10 cellular contexts compared by ENCODE assay signal in genomic region chr4:6471303-6472007, GRCh38. TPM values are rescaled to one million over a fixed set of nuclear protein-coding genes. Genes with fewer than 3 reads are reported as not detected.
DNase-seq lines count a peak whose midpoint lies in the region; ATAC-seq and TF ChIP-seq lines count a peak whose summit lies in the region.
"Had no signal": no experiment of that assay in that cellular context is flagged by ENCODE, and none has a peak within 500 bp of the region (broad histone marks: within the 10 kb centered on the region; RNA-seq: fewer than 3 reads in every experiment).

No MANE protein-coding gene starts in this region.

- in situ Hi-C loops in IMR-90 (cut with MboI; ENCODE audit: low sequenced_read_pairs), result no loop called here

- TF ChIP-seq CTCF in C4-2B (conservative IDR thresholded peaks at IDR 0.05) (no peak), IMR-90 (conservative IDR thresholded peaks at IDR 0.05; ENCODE audit: low read depth, low read length) (no peak), esophagus muscularis mucosa (IDR thresholded peaks at IDR 0.05) (no peak), parathyroid adenoma (IDR thresholded peaks at IDR 0.05) (no peak)

- no peak overlapping the region for H3K14ac ChIP-seq in IMR-90 (replicated peaks; ENCODE audit: low read depth, low read length)

- CTCF ChIA-PET in IMR-90 (lab: Yijun Ruan, JAX), result no interaction called here

- no peak overlapping the region for H2BK5ac ChIP-seq in IMR-90 (ENCODE audit: low read depth, low read length, poor library complexity, severe bottlenecking)

- H3K9ac ChIP-seq in IMR-90 (ENCODE audit: low read depth, low read length) (no peak overlapping the region), parathyroid adenoma (no peak overlapping the region)

- POLR2A ChIA-PET in IMR-90 (lab: Charles Lee; ENCODE audit: unreplicated experiment), result no interaction called here

- H4K5ac ChIP-seq in IMR-90 (ENCODE audit: low read depth, low read length), result no peak overlapping the region

- no peak overlapping the region for H2AK5ac ChIP-seq in IMR-90 (ENCODE audit: low read depth, low read length)

- DNase-seq in IMR-90 (no peak), esophagus muscularis mucosa (ENCODE audit: extremely low spot score) (peak; percentile 60), SKM-1 (lab: John Stamatoyannopoulos, UW; ENCODE audit: unreplicated experiment) (no peak), NCI-H1694 treated with DMSO at 0.1 percent for 48 hours (lab: John Stamatoyannopoulos, UW) (no peak), DMS153 treated with DMSO at 0.1 percent for 48 hours (lab: John Stamatoyannopoulos, UW; ENCODE audit: unreplicated experiment) (no peak)
- DNase-seq: NCI-H2227 treated with DMSO at 0.1 percent for 48 hours had no signal

- no peaks in the 10 kb centered on the region for H3K9me1 ChIP-seq in IMR-90 (ENCODE audit: insufficient read depth, low read length)

- H3K79me1 ChIP-seq in IMR-90 (ENCODE audit: low read depth in 1 of 2, low read length in 2 of 2), result no peaks in the 10 kb centered on the region

- intact Hi-C loops in IMR-90 (cut with micrococcal nuclease) (no loop called here), esophagus muscularis mucosa (cut with DNase I) (no loop called here)

- no peak overlapping the region for H3K4ac ChIP-seq in IMR-90 (ENCODE audit: low read depth, low read length)

- peak overlapping the region; percentile 68 for H3K27ac ChIP-seq in C4-2B
- no peak overlapping the region for H3K27ac ChIP-seq in IMR-90 (ENCODE audit: insufficient read depth, low read length)
- H3K27ac ChIP-seq in esophagus muscularis mucosa (replicated peaks in 1 of 4), result peak overlapping the region in 1 of 4 donors; percentile 19
- no peak overlapping the region for H3K27ac ChIP-seq in parathyroid adenoma

- dilution Hi-C loops in IMR-90 (cut with HindIII; ENCODE audit: low sequenced_read_pairs, unreplicated experiment), result no loop called here

- H4K8ac ChIP-seq in IMR-90 (ENCODE audit: low read depth in 2 of 2, low read length in 2 of 2), result no peak overlapping the region

- H2BK120ac ChIP-seq in IMR-90 (ENCODE audit: low read depth, low read length), result no peak overlapping the region

- no peak for TF ChIP-seq RAD21 in IMR-90 (IDR thresholded peaks at IDR 0.05; ENCODE audit: low read length)

- no peak overlapping the region for H2BK15ac ChIP-seq in IMR-90 (ENCODE audit: low read depth, low read length)

- H4K91ac ChIP-seq in IMR-90 (ENCODE audit: insufficient read depth, low read depth, low read length), result no peak overlapping the region

- no peak overlapping the region for H2BK20ac ChIP-seq in IMR-90 (ENCODE audit: low read depth, low read length)

- H3K4me3 ChIP-seq in IMR-90 (ENCODE audit: insufficient read depth, low read depth, low read length) (no peak overlapping the region), esophagus muscularis mucosa (peak overlapping the region; percentile 57 to 64 (median 59)), parathyroid adenoma (ENCODE audit: low read depth, low read length) (peak overlapping the region; percentile 22)

- no peaks in the 10 kb centered on the region for H3K4me1 ChIP-seq in IMR-90 (ENCODE audit: control insufficient read depth, insufficient read depth, low read length)
- peaks cover 12 to 24% (median 23%) of the 10 kb centered on the region in 4 donors for H3K4me1 ChIP-seq in esophagus muscularis mucosa
- no peaks in the 10 kb centered on the region for H3K4me1 ChIP-seq in parathyroid adenoma

- peak overlapping the region; percentile 85 for H2AFZ ChIP-seq in IMR-90 (replicated peaks; ENCODE audit: low read length, poor library complexity)
- H2AFZ ChIP-seq in parathyroid adenoma, result peak overlapping the region; percentile 50

- no peak overlapping the region for H3K23ac ChIP-seq in IMR-90 (ENCODE audit: low read depth, low read length)

- BruUV-seq in IMR-90 (replicated peaks; lab: Mats Ljungman, UMichigan), result no TSS peak

- H3K4me2 ChIP-seq in IMR-90 (ENCODE audit: low read depth, low read length) (no peak overlapping the region), parathyroid adenoma (ENCODE audit: low read length) (peak overlapping the region; percentile 74)

- H2AK9ac ChIP-seq in IMR-90 (replicated peaks; ENCODE audit: low read depth, low read length, poor library complexity), result no peak overlapping the region

- peaks cover 41% of the 10 kb centered on the region for H3K27me3 ChIP-seq in IMR-90 (ENCODE audit: control insufficient read depth, insufficient read depth, low read length)
- peaks cover 0 to 95% (median 17%) of the 10 kb centered on the region in 4 donors for H3K27me3 ChIP-seq in esophagus muscularis mucosa
- H3K27me3 ChIP-seq in parathyroid adenoma (ENCODE audit: control insufficient read depth, insufficient read depth, low read length), result no peaks in the 10 kb centered on the region

- no peaks in the 10 kb centered on the region for H3K79me2 ChIP-seq in parathyroid adenoma

- H3K18ac ChIP-seq in IMR-90 (ENCODE audit: low read depth, low read length), result no peak overlapping the region

- no peaks in the 10 kb centered on the region for H3K9me3 ChIP-seq in IMR-90 (ENCODE audit: control insufficient read depth, insufficient read depth, low read length)
- no peaks in the 10 kb centered on the region for H3K9me3 ChIP-seq in esophagus muscularis mucosa
- no peaks in the 10 kb centered on the region for H3K9me3 ChIP-seq in parathyroid adenoma (ENCODE audit: control insufficient read depth, low read length)

- TF ChIP-seq EP300 in esophagus muscularis mucosa (IDR thresholded peaks at IDR 0.05), result no peak

- WGBS in IMR-90 (ENCODE audit: extremely low coverage in 2 of 2, insufficient read length in 1 of 2), 2 experiments, result no CpG with 5 or more reads among the region's 28 CpGs
- 4% methylated on average over 14 of the region's 28 CpGs for WGBS in esophagus muscularis mucosa

- H3K36me3 ChIP-seq in IMR-90 (ENCODE audit: control insufficient read depth, insufficient read depth, low read length) (no peaks in the 10 kb centered on the region), esophagus muscularis mucosa (no peaks in the 10 kb centered on the region), parathyroid adenoma (ENCODE audit: control insufficient read depth, insufficient read depth, low read length) (no peaks in the 10 kb centered on the region)

- no peaks in the 10 kb centered on the region for H4K20me1 ChIP-seq in IMR-90 (ENCODE audit: insufficient read depth, low read length)

- ATAC-seq in IMR-90 (ENCODE audit: low read depth) (no peak), GM19324 (IDR thresholded peaks at IDR 0.05; ENCODE audit: low FRiP score, unreplicated experiment) (no peak)

- TF ChIP-seq POLR2A in IMR-90 (IDR thresholded peaks at IDR 0.05; ENCODE audit: low read depth, low read length), result no peak
- no peak for TF ChIP-seq POLR2A in esophagus muscularis mucosa (IDR thresholded peaks at IDR 0.05; ENCODE audit: low read depth)

- no peak overlapping the region for H3K56ac ChIP-seq in IMR-90 (ENCODE audit: extremely low read depth, insufficient read depth, low read length)

TF ChIP-seq in IMR-90, 13 proteins besides CTCF, POLR2A, EP300 and RAD21:
- TF ChIP-seq MAZ (IDR thresholded peaks at IDR 0.05; ENCODE audit: borderline replicate concordance, low read depth, low read length) (no peak), MAFK (IDR thresholded peaks at IDR 0.05; ENCODE audit: low read depth, low read length) (no peak), NFE2L2 (IDR thresholded peaks at IDR 0.05; ENCODE audit: low read depth, low read length) (no peak), BHLHE40 (IDR thresholded peaks at IDR 0.05; ENCODE audit: low read depth, low read length) (no peak), FOS (IDR thresholded peaks at IDR 0.05; ENCODE audit: low read depth, low read length) (no peak), RCOR1 (IDR thresholded peaks at IDR 0.05; ENCODE audit: insufficient replicate concordance, low read length) (no peak), CHD1 (IDR thresholded peaks at IDR 0.05; ENCODE audit: low read depth, low read length) (no peak), RFX5 (IDR thresholded peaks at IDR 0.05; ENCODE audit: low read depth, low read length) (no peak), SMC3 (IDR thresholded peaks at IDR 0.05; ENCODE audit: low read depth, low read length) (no peak), USF2 (IDR thresholded peaks at IDR 0.05; ENCODE audit: low read depth, low read length) (no peak), MXI1 (IDR thresholded peaks at IDR 0.05; ENCODE audit: borderline replicate concordance, low read depth, low read length) (no peak), CEBPB (IDR thresholded peaks at IDR 0.05; ENCODE audit: low read depth, low read length) (no peak)
- TF ChIP-seq, protein P1, sequence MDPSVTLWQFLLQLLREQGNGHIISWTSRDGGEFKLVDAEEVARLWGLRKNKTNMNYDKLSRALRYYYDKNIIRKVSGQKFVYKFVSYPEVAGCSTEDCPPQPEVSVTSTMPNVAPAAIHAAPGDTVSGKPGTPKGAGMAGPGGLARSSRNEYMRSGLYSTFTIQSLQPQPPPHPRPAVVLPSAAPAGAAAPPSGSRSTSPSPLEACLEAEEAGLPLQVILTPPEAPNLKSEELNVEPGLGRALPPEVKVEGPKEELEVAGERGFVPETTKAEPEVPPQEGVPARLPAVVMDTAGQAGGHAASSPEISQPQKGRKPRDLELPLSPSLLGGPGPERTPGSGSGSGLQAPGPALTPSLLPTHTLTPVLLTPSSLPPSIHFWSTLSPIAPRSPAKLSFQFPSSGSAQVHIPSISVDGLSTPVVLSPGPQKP (IDR thresholded peaks at IDR 0.05; ENCODE audit: borderline replicate concordance, low read depth, low read length), result no peak

RNA-seq across cellular contexts. Expression of gene PPP2R2C, which starts 1.0 kb away (rescaled TPM):
- total RNA-seq in IMR-90 (2012; rRNA removed), result not detected in 2 replicates
- polyA plus RNA-seq in IMR-90 (2012; rRNA removed), result 0.03 TPM in 1 of 2 replicates, not detected in the other
- polyA plus RNA-seq in IMR-90 (2012; cell fraction: cytosol; rRNA removed), result 0.01 and 0.03 TPM in 2 replicates
- 0.10 and 0.11 TPM in 2 replicates for polyA plus RNA-seq in IMR-90 (2012; cell fraction: nucleus; rRNA removed; ENCODE audit: low replicate concordance)
- total RNA-seq in esophagus muscularis mucosa, result 1 to 10 TPM in 3 of 4 donors, under 1 TPM in 1; 0.50 to 2.7 (median 1.4) TPM
- total RNA-seq: T-helper 2 cell treated with Interferon-gamma antibody and Interleukin-4, amounts not matched to agents 100 ng/mL and 5 ng/mL, for 36 hours had no signal
